ENCODE assay signal across 1 cellular context in the genomic region with DNA sequence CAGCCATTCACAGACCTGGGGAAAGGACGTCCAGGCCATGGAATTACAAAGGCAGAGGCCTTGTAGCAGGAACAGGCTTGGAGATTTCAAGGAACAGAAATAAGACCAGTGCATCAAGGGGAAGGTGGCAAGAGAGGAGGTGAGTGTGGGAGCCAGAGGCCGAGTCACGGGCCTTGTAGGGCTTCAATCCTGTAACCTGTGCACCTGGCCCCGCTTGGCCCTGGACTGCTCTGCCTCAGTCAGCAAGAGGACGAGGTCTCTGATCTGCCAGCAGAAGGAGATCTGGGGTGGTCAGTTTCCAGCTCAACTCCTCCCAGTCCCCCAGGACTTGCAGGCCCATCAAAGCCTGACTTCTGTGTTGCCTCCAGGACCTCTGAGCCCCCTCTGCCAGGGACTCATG.
TF ChIP-seq lines count a peak whose summit lies in the region.

No MANE protein-coding gene starts in this region.

TF ChIP-seq in WTC11, 78 proteins besides CTCF, POLR2A, EP300 and RAD21 (continued from another document):
- TF ChIP-seq MLX (CRISPR knock-in tag; IDR thresholded peaks at IDR 0.05): no peak
- no peak for TF ChIP-seq HMGXB4 (CRISPR knock-in tag; IDR thresholded peaks at IDR 0.05)
- TF ChIP-seq, protein P1, sequence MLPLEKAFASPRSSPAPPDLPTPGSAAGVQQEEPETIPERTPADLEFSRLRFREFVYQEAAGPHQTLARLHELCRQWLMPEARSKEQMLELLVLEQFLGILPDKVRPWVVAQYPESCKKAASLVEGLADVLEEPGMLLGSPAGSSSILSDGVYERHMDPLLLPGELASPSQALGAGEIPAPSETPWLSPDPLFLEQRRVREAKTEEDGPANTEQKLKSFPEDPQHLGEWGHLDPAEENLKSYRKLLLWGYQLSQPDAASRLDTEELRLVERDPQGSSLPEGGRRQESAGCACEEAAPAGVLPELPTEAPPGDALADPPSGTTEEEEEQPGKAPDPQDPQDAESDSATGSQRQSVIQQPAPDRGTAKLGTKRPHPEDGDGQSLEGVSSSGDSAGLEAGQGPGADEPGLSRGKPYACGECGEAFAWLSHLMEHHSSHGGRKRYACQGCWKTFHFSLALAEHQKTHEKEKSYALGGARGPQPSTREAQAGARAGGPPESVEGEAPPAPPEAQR (CRISPR knock-in tag; IDR thresholded peaks at IDR 0.05): no peak
- TF ChIP-seq, protein P2, sequence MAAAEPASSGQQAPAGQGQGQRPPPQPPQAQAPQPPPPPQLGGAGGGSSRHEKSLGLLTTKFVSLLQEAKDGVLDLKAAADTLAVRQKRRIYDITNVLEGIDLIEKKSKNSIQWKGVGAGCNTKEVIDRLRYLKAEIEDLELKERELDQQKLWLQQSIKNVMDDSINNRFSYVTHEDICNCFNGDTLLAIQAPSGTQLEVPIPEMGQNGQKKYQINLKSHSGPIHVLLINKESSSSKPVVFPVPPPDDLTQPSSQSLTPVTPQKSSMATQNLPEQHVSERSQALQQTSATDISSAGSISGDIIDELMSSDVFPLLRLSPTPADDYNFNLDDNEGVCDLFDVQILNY (CRISPR knock-in tag; IDR thresholded peaks at IDR 0.05): no peak
- TF ChIP-seq ZBTB21 (CRISPR knock-in tag; IDR thresholded peaks at IDR 0.05; ENCODE audit: borderline replicate concordance): no peak
- no peak for TF ChIP-seq ATF1 (CRISPR knock-in tag; IDR thresholded peaks at IDR 0.05)
- TF ChIP-seq, protein P3, sequence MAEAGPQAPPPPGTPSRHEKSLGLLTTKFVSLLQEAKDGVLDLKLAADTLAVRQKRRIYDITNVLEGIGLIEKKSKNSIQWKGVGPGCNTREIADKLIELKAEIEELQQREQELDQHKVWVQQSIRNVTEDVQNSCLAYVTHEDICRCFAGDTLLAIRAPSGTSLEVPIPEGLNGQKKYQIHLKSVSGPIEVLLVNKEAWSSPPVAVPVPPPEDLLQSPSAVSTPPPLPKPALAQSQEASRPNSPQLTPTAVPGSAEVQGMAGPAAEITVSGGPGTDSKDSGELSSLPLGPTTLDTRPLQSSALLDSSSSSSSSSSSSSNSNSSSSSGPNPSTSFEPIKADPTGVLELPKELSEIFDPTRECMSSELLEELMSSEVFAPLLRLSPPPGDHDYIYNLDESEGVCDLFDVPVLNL (CRISPR knock-in tag; IDR thresholded peaks at IDR 0.05; ENCODE audit: borderline replicate concordance, low read depth): no peak
- TF ChIP-seq, protein P4, sequence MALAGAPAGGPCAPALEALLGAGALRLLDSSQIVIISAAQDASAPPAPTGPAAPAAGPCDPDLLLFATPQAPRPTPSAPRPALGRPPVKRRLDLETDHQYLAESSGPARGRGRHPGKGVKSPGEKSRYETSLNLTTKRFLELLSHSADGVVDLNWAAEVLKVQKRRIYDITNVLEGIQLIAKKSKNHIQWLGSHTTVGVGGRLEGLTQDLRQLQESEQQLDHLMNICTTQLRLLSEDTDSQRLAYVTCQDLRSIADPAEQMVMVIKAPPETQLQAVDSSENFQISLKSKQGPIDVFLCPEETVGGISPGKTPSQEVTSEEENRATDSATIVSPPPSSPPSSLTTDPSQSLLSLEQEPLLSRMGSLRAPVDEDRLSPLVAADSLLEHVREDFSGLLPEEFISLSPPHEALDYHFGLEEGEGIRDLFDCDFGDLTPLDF (CRISPR knock-in tag; IDR thresholded peaks at IDR 0.05): no peak
